Comparison of ENCODE assay signal across 13 cellular contexts in genomic region chr19:4582112-4582553, GRCh38. TPM values are rescaled to one million over a fixed set of nuclear protein-coding genes. Genes with fewer than 3 reads are reported as not detected.
DNase-seq lines count a peak whose midpoint lies in the region; ATAC-seq and TF ChIP-seq lines count a peak whose summit lies in the region.
"Had no signal": no experiment of that assay in that cellular context is flagged by ENCODE, and none has a peak within 500 bp of the region (broad histone marks: within the 10 kb centered on the region; RNA-seq: fewer than 3 reads in every experiment).

No MANE protein-coding gene starts in this region.

- no peak for ATAC-seq in T-helper 17 cell
- ATAC-seq in stimulated activated effector memory CD8-positive, alpha-beta T cell treated with anti-CD3 and anti-CD28 coated beads, Interleukin-12 subunit alpha, Interleukin-12 subunit beta, amount 100 ng/mL, for 72 hours = no peak
- no peak for ATAC-seq in GM18498 (IDR thresholded peaks at IDR 0.05; ENCODE audit: unreplicated experiment)
- ATAC-seq: left lung had no signal

- DNase-seq in activated naive CD4-positive, alpha-beta T cell treated with anti-CD3 and anti-CD28 coated beads for 36 hours = no peak
- no peak for DNase-seq in activated naive CD4-positive, alpha-beta T cell (lab: John Stamatoyannopoulos, UW)
- DNase-seq in T-helper 17 cell = no peak
- DNase-seq in glutamatergic neuron = no peak
- DNase-seq in stimulated activated effector memory CD8-positive, alpha-beta T cell treated with anti-CD3 and anti-CD28 coated beads, Interleukin-12 subunit alpha, Interleukin-12 subunit beta, amount 100 ng/mL, for 72 hours (ENCODE audit: low spot score in 2 of 2) = no peak
- no peak for DNase-seq in coronary artery (ENCODE audit: low spot score)
- no peak for DNase-seq in SHP77 (lab: John Stamatoyannopoulos, UW)
- DNase-seq: activated CD4-positive, alpha-beta memory T cell treated with anti-CD3 and anti-CD28 coated beads, Interleukin-2, amount 10 ng/mL, durations not matched to agents 7 days and 5 days; central memory CD4-positive, alpha-beta T cell; left lung; NCI-H1694 treated with DMSO at 0.1 percent for 48 hours had no signal

- intact Hi-C loops in activated naive CD4-positive, alpha-beta T cell treated with anti-CD3 and anti-CD28 coated beads for 36 hours (cut with micrococcal nuclease) = no loop called here

- peaks cover 12% of the 10 kb centered on the region for H3K4me1 Mint-ChIP-seq in activated naive CD4-positive, alpha-beta T cell treated with anti-CD3 and anti-CD28 coated beads for 36 hours (ENCODE audit: low read depth)
- H3K4me1 Mint-ChIP-seq in T-helper 17 cell (peaks cover 9% of the 10 kb centered on the region), glutamatergic neuron (ENCODE audit: low read depth, unreplicated experiment) (peaks cover 15% of the 10 kb centered on the region)
- peaks cover 11% of the 10 kb centered on the region for H3K4me1 Mint-ChIP-seq in stimulated activated effector memory CD8-positive, alpha-beta T cell treated with anti-CD3 and anti-CD28 coated beads, Interleukin-12 subunit alpha, Interleukin-12 subunit beta, amount 100 ng/mL, for 72 hours

- no peak overlapping the region for H3K4me3 ChIP-seq in coronary artery
- H3K4me3 ChIP-seq: left lung had no signal

- H3K27ac Mint-ChIP-seq in activated naive CD4-positive, alpha-beta T cell treated with anti-CD3 and anti-CD28 coated beads for 36 hours = no peak overlapping the region
- H3K27ac Mint-ChIP-seq in T-helper 17 cell (no peak overlapping the region), glutamatergic neuron (ENCODE audit: unreplicated experiment) (peak overlapping the region; percentile 89)
- H3K27ac Mint-ChIP-seq in stimulated activated effector memory CD8-positive, alpha-beta T cell treated with anti-CD3 and anti-CD28 coated beads, Interleukin-12 subunit alpha, Interleukin-12 subunit beta, amount 100 ng/mL, for 72 hours = no peak overlapping the region
- H3K27ac Mint-ChIP-seq: activated CD4-positive, alpha-beta memory T cell treated with anti-CD3 and anti-CD28 coated beads, Interleukin-2, amount 10 ng/mL, durations not matched to agents 7 days and 5 days had no signal

- no peaks in the 10 kb centered on the region for H3K9me3 ChIP-seq in T-helper 17 cell (ENCODE audit: control insufficient read depth, low read length, poor library complexity, severe bottlenecking)
- H3K9me3 ChIP-seq: left lung had no signal

- H3K9me3 Mint-ChIP-seq in activated naive CD4-positive, alpha-beta T cell treated with anti-CD3 and anti-CD28 coated beads for 36 hours = no peaks in the 10 kb centered on the region
- peaks cover 16% of the 10 kb centered on the region for H3K9me3 Mint-ChIP-seq in glutamatergic neuron (ENCODE audit: unreplicated experiment)
- H3K9me3 Mint-ChIP-seq in stimulated activated effector memory CD8-positive, alpha-beta T cell treated with anti-CD3 and anti-CD28 coated beads, Interleukin-12 subunit alpha, Interleukin-12 subunit beta, amount 100 ng/mL, for 72 hours = no peaks in the 10 kb centered on the region
- H3K9me3 Mint-ChIP-seq: activated CD4-positive, alpha-beta memory T cell treated with anti-CD3 and anti-CD28 coated beads, Interleukin-2, amount 10 ng/mL, durations not matched to agents 7 days and 5 days had no signal

- no peak overlapping the region for H3K27ac ChIP-seq in coronary artery
- H3K27ac ChIP-seq: epithelial cell of prostate, left lung had no signal

- peaks cover 53% of the 10 kb centered on the region for H3K27me3 Mint-ChIP-seq in activated naive CD4-positive, alpha-beta T cell treated with anti-CD3 and anti-CD28 coated beads for 36 hours (ENCODE audit: low read depth)
- H3K27me3 Mint-ChIP-seq in T-helper 17 cell (peaks cover 56% of the 10 kb centered on the region), glutamatergic neuron (ENCODE audit: unreplicated experiment) (peaks cover 20% of the 10 kb centered on the region)

- peak overlapping the region; percentile 23 for H3K4me3 Mint-ChIP-seq in activated naive CD4-positive, alpha-beta T cell treated with anti-CD3 and anti-CD28 coated beads for 36 hours
- H3K4me3 Mint-ChIP-seq in T-helper 17 cell (peak overlapping the region; percentile 82), glutamatergic neuron (ENCODE audit: unreplicated experiment) (peak overlapping the region; percentile 74)
- peak overlapping the region; percentile 9 for H3K4me3 Mint-ChIP-seq in stimulated activated effector memory CD8-positive, alpha-beta T cell treated with anti-CD3 and anti-CD28 coated beads, Interleukin-12 subunit alpha, Interleukin-12 subunit beta, amount 100 ng/mL, for 72 hours
- H3K4me3 Mint-ChIP-seq: activated CD4-positive, alpha-beta memory T cell treated with anti-CD3 and anti-CD28 coated beads, Interleukin-2, amount 10 ng/mL, durations not matched to agents 7 days and 5 days had no signal

- TF ChIP-seq CTCF in glutamatergic neuron (IDR thresholded peaks at IDR 0.05; ENCODE audit: partially characterized antibody, unreplicated experiment) (no peak), coronary artery (IDR thresholded peaks at IDR 0.05) (no peak)

- no peaks in the 10 kb centered on the region for H3K36me3 Mint-ChIP-seq in activated naive CD4-positive, alpha-beta T cell treated with anti-CD3 and anti-CD28 coated beads for 36 hours (ENCODE audit: low read depth)
- peaks cover 11% of the 10 kb centered on the region for H3K36me3 Mint-ChIP-seq in T-helper 17 cell (ENCODE audit: low read depth)
- H3K36me3 Mint-ChIP-seq in glutamatergic neuron (ENCODE audit: unreplicated experiment) = no peaks in the 10 kb centered on the region
- H3K36me3 Mint-ChIP-seq in stimulated activated effector memory CD8-positive, alpha-beta T cell treated with anti-CD3 and anti-CD28 coated beads, Interleukin-12 subunit alpha, Interleukin-12 subunit beta, amount 100 ng/mL, for 72 hours = peaks cover 7% of the 10 kb centered on the region

- CTCF ChIA-PET in activated naive CD4-positive, alpha-beta T cell treated with anti-CD3 and anti-CD28 coated beads for 36 hours (lab: Charles Lee) = no interaction called here

RNA-seq across cellular contexts. Expression of gene SEMA6B, which starts 22.6 kb away (rescaled TPM):
- under 1 TPM in 1 of 2 experiments, not detected in 1; 0.17 TPM for total RNA-seq in activated naive CD4-positive, alpha-beta T cell treated with anti-CD3 and anti-CD28 coated beads for 36 hours
- under 1 TPM; 0.20 to 0.52 TPM for total RNA-seq in T-helper 17 cell
- total RNA-seq in glutamatergic neuron (ENCODE audit: unreplicated experiment) = 234 TPM
- total RNA-seq: activated CD4-positive, alpha-beta memory T cell treated with anti-CD3 and anti-CD28 coated beads, Interleukin-2, amount 10 ng/mL, durations not matched to agents 7 days and 5 days had no signal

RNA-seq across cellular contexts. Expression of gene LRG1, which starts 42.3 kb away (rescaled TPM):
- 1 to 10 TPM; 1.3 to 1.5 TPM for total RNA-seq in activated naive CD4-positive, alpha-beta T cell treated with anti-CD3 and anti-CD28 coated beads for 36 hours
- total RNA-seq in T-helper 17 cell (under 1 TPM; 0.17 to 0.31 TPM), glutamatergic neuron (ENCODE audit: unreplicated experiment) (1.0 TPM)

RNA-seq across cellular contexts. Expression of gene PLIN5, which starts 47.1 kb away (rescaled TPM):
- under 1 TPM; 0.07 to 0.25 TPM for total RNA-seq in activated naive CD4-positive, alpha-beta T cell treated with anti-CD3 and anti-CD28 coated beads for 36 hours
- total RNA-seq in T-helper 17 cell (not detected), glutamatergic neuron (ENCODE audit: unreplicated experiment) (0.54 TPM)
- total RNA-seq: activated CD4-positive, alpha-beta memory T cell treated with anti-CD3 and anti-CD28 coated beads, Interleukin-2, amount 10 ng/mL, durations not matched to agents 7 days and 5 days had no signal

RNA-seq across cellular contexts. Expression of gene TNFAIP8L1, which starts 57.2 kb away (rescaled TPM):
- 10 to 100 TPM; 19.9 to 20.4 TPM for total RNA-seq in activated naive CD4-positive, alpha-beta T cell treated with anti-CD3 and anti-CD28 coated beads for 36 hours
- 10 to 100 TPM; 14.9 to 18.3 TPM for total RNA-seq in T-helper 17 cell
- 23.6 TPM for total RNA-seq in glutamatergic neuron (ENCODE audit: unreplicated experiment)

Comparison
In these comparisons a context has a peak if more than half of its experiments do, and no peak if none do; other contexts are left out.
1. H3K4me3 Mint-ChIP-seq: peak in every context shown above with its lines; median percentile 82 in T-helper 17 cell; 74 in glutamatergic neuron; 23 in activated naive CD4-positive, alpha-beta T cell treated with anti-CD3 and anti-CD28 coated beads for 36 hours; 9 in stimulated activated effector memory CD8-positive, alpha-beta T cell treated with anti-CD3 and anti-CD28 coated beads, Interleukin-12 subunit alpha, Interleukin-12 subunit beta, amount 100 ng/mL, for 72 hours.
2. RNA of gene SEMA6B, which starts 22.6 kb away (total RNA-seq): 234 TPM in glutamatergic neuron (single experiment); 0.20 to 0.52 TPM in T-helper 17 cell and 0.17 TPM in activated naive CD4-positive, alpha-beta T cell treated with anti-CD3 and anti-CD28 coated beads for 36 hours; every median in the first group is over 100 times any median in the second.